In the genomic region with DNA sequence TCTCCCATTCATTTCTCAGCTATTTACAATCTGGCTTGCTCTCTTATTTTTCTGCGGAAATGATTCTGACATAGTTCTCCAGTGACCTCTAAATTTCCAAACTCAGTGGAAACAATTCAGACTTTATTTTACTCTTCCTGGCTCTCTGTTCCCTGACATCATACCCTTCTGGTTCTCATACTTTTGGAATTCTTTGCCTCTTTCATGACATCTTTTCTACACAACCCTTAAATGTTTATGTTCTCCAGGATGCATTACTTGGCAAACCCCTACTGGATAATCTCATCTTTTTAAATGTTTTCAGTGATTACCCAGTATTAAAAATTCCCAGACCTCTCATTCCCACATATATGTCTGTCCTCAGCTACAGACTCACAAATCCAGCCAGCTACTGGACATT, we compare ENCODE assay signal across 15 cellular contexts. TPM values are rescaled to one million over a fixed set of nuclear protein-coding genes. Genes with fewer than 3 reads are reported as not detected.
A peak's percentile ranks its signal among the peaks of the same experiment; 100 is the strongest.
DNase-seq lines count a peak whose midpoint lies in the region; ATAC-seq and TF ChIP-seq lines count a peak whose summit lies in the region.
"Had no signal": no experiment of that assay in that cellular context is flagged by ENCODE, and none has a peak within 500 bp of the region (broad histone marks: within the 10 kb centered on the region; RNA-seq: fewer than 3 reads in every experiment).

No MANE protein-coding gene starts in this region.

- no peak overlapping the region for H3K4me3 ChIP-seq in cardiac fibroblast (replicated peaks in 1 of 2; ENCODE audit: low read depth in 2 of 2, low read length in 2 of 2)
- no peak overlapping the region for H3K4me3 ChIP-seq in left ventricle myocardium inferior
- no peak overlapping the region for H3K4me3 ChIP-seq in smooth muscle cell
- H3K4me3 ChIP-seq: lower lobe of right lung had no signal

- WGBS in smooth muscle cell (ENCODE audit: low lambda C conversion rate) = 70% methylated on average over 1 of the region's 1 CpG

- no peaks in the 10 kb centered on the region for H3K36me3 Mint-ChIP-seq in stimulated activated effector memory CD8-positive, alpha-beta T cell treated with anti-CD3 and anti-CD28 coated beads, Interleukin-12 subunit alpha, Interleukin-12 subunit beta, amount 100 ng/mL, for 72 hours
- H3K36me3 Mint-ChIP-seq: CD8-positive, alpha-beta memory T cell had no signal

- no peak overlapping the region for H3K4me3 Mint-ChIP-seq in stimulated activated effector memory CD8-positive, alpha-beta T cell treated with anti-CD3 and anti-CD28 coated beads, Interleukin-12 subunit alpha, Interleukin-12 subunit beta, amount 100 ng/mL, for 72 hours
- H3K4me3 Mint-ChIP-seq: activated B cell treated with CpG ODN at 0.5 μM for 24 hours; activated T-cell treated with anti-CD3 and anti-CD28 coated beads, Interleukin-2, amount 50 U/mL, for 24 hours; CD8-positive, alpha-beta memory T cell had no signal

- H3K79me2 ChIP-seq in smooth muscle cell (ENCODE audit: low read depth) = no peaks in the 10 kb centered on the region

- DNase-seq in ELR (ENCODE audit: low read depth) (peak; percentile 50), cardiac fibroblast (ENCODE audit: low read depth in 2 of 2) (peak; percentile 96 to 97), left ventricle myocardium inferior (no peak), smooth muscle cell (lab: John Stamatoyannopoulos, UW; ENCODE audit: unreplicated experiment) (no peak), midbrain (lab: John Stamatoyannopoulos, UW) (no peak), medulla oblongata (ENCODE audit: extremely low spot score) (no peak), RPMI8226 (no peak)
- no peak for DNase-seq in stimulated activated effector memory CD8-positive, alpha-beta T cell treated with anti-CD3 and anti-CD28 coated beads, Interleukin-12 subunit alpha, Interleukin-12 subunit beta, amount 100 ng/mL, for 72 hours (ENCODE audit: low spot score in 2 of 2)
- DNase-seq: activated B cell treated with CpG ODN at 0.5 μM for 24 hours; activated T-cell treated with anti-CD3 and anti-CD28 coated beads, Interleukin-2, amount 50 U/mL, for 24 hours; CD8-positive, alpha-beta memory T cell; cerebellar nuclear complex; lower lobe of right lung; NCI-H510A treated with DMSO at 0.1 percent for 48 hours; SHP77 treated with DMSO at 0.1 percent for 48 hours had no signal

- H3K36me3 ChIP-seq in left ventricle myocardium inferior (no peaks in the 10 kb centered on the region), smooth muscle cell (ENCODE audit: low read depth) (no peaks in the 10 kb centered on the region)
- H3K36me3 ChIP-seq: lower lobe of right lung had no signal

- no peaks in the 10 kb centered on the region for H3K4me1 Mint-ChIP-seq in stimulated activated effector memory CD8-positive, alpha-beta T cell treated with anti-CD3 and anti-CD28 coated beads, Interleukin-12 subunit alpha, Interleukin-12 subunit beta, amount 100 ng/mL, for 72 hours
- H3K4me1 Mint-ChIP-seq: activated B cell treated with CpG ODN at 0.5 μM for 24 hours; CD8-positive, alpha-beta memory T cell had no signal

- intact Hi-C loops in left ventricle myocardium inferior (cut with micrococcal nuclease) = no loop called here

- TF ChIP-seq CTCF in cardiac fibroblast (IDR thresholded peaks at IDR 0.05; ENCODE audit: low read depth, low read length) (no peak), left ventricle myocardium inferior (IDR thresholded peaks at IDR 0.05; ENCODE audit: borderline replicate concordance) (no peak), smooth muscle cell (IDR thresholded peaks at IDR 0.05; ENCODE audit: borderline replicate concordance, insufficient read depth, poor library complexity, severe bottlenecking) (no peak)

- H3K27me3 ChIP-seq in left ventricle myocardium inferior (ENCODE audit: low read depth) = no peaks in the 10 kb centered on the region
- H3K27me3 ChIP-seq in smooth muscle cell (ENCODE audit: low read depth) = no peaks in the 10 kb centered on the region

- no peak overlapping the region for H3K9ac ChIP-seq in smooth muscle cell (ENCODE audit: low read depth)

- no peak overlapping the region for H3K4me2 ChIP-seq in smooth muscle cell

- no peak for ATAC-seq in stimulated activated effector memory CD8-positive, alpha-beta T cell treated with anti-CD3 and anti-CD28 coated beads, Interleukin-12 subunit alpha, Interleukin-12 subunit beta, amount 100 ng/mL, for 72 hours

- no peaks in the 10 kb centered on the region for H3K9me3 Mint-ChIP-seq in stimulated activated effector memory CD8-positive, alpha-beta T cell treated with anti-CD3 and anti-CD28 coated beads, Interleukin-12 subunit alpha, Interleukin-12 subunit beta, amount 100 ng/mL, for 72 hours
- H3K9me3 Mint-ChIP-seq: activated B cell treated with CpG ODN at 0.5 μM for 24 hours; activated T-cell treated with anti-CD3 and anti-CD28 coated beads, Interleukin-2, amount 50 U/mL, for 24 hours; CD8-positive, alpha-beta memory T cell had no signal

- H3K4me1 ChIP-seq in left ventricle myocardium inferior (peaks cover 32% of the 10 kb centered on the region), smooth muscle cell (ENCODE audit: low read depth) (no peaks in the 10 kb centered on the region)

- H2AFZ ChIP-seq in smooth muscle cell (ENCODE audit: low read depth) = no peak overlapping the region

- no peaks in the 10 kb centered on the region for H3K9me3 ChIP-seq in left ventricle myocardium inferior (replicated peaks)
- no peaks in the 10 kb centered on the region for H3K9me3 ChIP-seq in smooth muscle cell (replicated peaks; ENCODE audit: low read depth)
- H3K9me3 ChIP-seq: lower lobe of right lung had no signal

- H3K27ac Mint-ChIP-seq in stimulated activated effector memory CD8-positive, alpha-beta T cell treated with anti-CD3 and anti-CD28 coated beads, Interleukin-12 subunit alpha, Interleukin-12 subunit beta, amount 100 ng/mL, for 72 hours = no peak overlapping the region
- H3K27ac Mint-ChIP-seq: activated B cell treated with CpG ODN at 0.5 μM for 24 hours; activated T-cell treated with anti-CD3 and anti-CD28 coated beads, Interleukin-2, amount 50 U/mL, for 24 hours; CD8-positive, alpha-beta memory T cell had no signal

- no peaks in the 10 kb centered on the region for H4K20me1 ChIP-seq in smooth muscle cell (ENCODE audit: low read depth)

- H3F3A ChIP-seq in smooth muscle cell (ENCODE audit: low read depth) = no peaks in the 10 kb centered on the region

- peak overlapping the region; percentile 75 for H3K27ac ChIP-seq in left ventricle myocardium inferior (replicated peaks)
- peak overlapping the region; percentile 23 for H3K27ac ChIP-seq in smooth muscle cell (ENCODE audit: low read depth)
- H3K27ac ChIP-seq: lower lobe of right lung had no signal

RNA-seq across cellular contexts. Expression of a gene that starts 23.9 kb away (rescaled TPM):
- total RNA-seq in left ventricle myocardium inferior (12.1 TPM), smooth muscle cell (4.8 and 7.6 TPM in 2 replicates)
- 2.4 and 3.8 TPM in 2 replicates for polyA plus RNA-seq in smooth muscle cell
- total RNA-seq: activated B cell treated with CpG ODN at 0.5 μM for 24 hours; CD8-positive, alpha-beta memory T cell had no signal
- polyA plus RNA-seq: CD8-positive, alpha-beta memory T cell had no signal

Comparison
In these comparisons a context has a peak if more than half of its experiments do, and no peak if none do; other contexts are left out.
1. DNase-seq: peak in ELR (single experiment) and cardiac fibroblast (2 of 2); none in left ventricle myocardium inferior (single experiment), smooth muscle cell (single experiment), stimulated activated effector memory CD8-positive, alpha-beta T cell treated with anti-CD3 and anti-CD28 coated beads, Interleukin-12 subunit alpha, Interleukin-12 subunit beta, amount 100 ng/mL, for 72 hours (0 of 2), midbrain (single experiment), medulla oblongata (single experiment) and RPMI8226 (single experiment).